In the genomic region with DNA sequence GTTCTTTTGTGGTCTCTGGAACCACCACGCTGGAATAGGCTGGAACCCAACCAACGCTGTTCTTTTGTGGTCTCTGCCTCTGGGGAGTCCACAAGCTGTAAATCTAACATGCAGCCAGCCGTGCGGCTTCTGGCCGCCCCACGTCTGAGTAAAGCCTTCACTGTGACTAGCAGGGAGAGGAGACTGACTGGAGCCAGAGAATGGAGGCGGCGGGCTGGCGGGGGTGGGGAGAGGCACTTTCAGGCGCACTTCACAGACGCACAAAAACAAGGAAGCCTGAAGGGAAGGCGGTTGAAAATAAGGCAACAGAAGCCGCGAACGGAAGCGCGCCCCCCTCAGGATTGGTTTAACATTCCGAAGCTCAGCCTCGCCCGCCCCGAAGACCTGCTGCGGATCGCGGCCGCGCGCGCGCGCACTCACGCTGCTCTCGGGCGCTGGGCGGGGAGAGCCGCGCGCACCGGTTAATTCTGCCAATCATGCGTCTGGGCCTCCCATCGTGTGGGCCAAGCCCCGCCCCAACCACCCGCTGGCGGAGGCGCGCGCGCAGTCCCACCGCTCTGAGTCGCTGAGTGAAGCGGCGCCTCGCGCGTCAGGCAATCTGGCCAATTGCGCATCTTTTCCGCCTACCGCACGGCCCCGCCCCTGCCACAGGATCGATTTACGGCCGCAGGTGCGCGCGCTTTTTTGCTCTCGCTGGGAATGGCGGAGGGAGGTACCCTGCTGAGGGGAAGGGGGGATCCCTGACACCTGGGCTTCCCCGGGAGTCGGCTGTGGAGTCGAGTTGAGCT, we compare ENCODE assay signal across 8 cellular contexts. TPM values are rescaled to one million over a fixed set of nuclear protein-coding genes. Genes with fewer than 3 reads are reported as not detected.
DNase-seq lines count a peak whose midpoint lies in the region; ATAC-seq, FAIRE-seq and TF ChIP-seq lines count a peak whose summit lies in the region.

A gene with protein sequence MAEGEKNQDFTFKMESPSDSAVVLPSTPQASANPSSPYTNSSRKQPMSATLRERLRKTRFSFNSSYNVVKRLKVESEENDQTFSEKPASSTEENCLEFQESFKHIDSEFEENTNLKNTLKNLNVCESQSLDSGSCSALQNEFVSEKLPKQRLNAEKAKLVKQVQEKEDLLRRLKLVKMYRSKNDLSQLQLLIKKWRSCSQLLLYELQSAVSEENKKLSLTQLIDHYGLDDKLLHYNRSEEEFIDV (plus strand): TSS at position 687 of the 788 bp plus-strand sequence. CDS start 13 bp downstream, at position 700.

- peak within 1 kb of the TSS; percentile 82 for H3K4me2 ChIP-seq in fibroblast of lung (ENCODE audit: extremely low read depth, insufficient read depth, low read length)

- TF ChIP-seq CTCF in RWPE2 (IDR thresholded peaks at IDR 0.05; ENCODE audit: poor library complexity, severe bottlenecking) (peak; percentile 83), fibroblast of lung (conservative IDR thresholded peaks at IDR 0.05 in 1 of 2, IDR thresholded peaks at IDR 0.05 in 1 of 2; ENCODE audit: low read depth in 1 of 2, low read length in 2 of 2) (peak; percentile 32 to 44)

- peak; percentile 72 for FAIRE-seq in H54 (lab: Jason Lieb, UNC)

- ATAC-seq in RWPE2 (ENCODE audit: low read depth), result peak; percentile 67
- ATAC-seq in naive thymus-derived CD8-positive, alpha-beta T cell, result peak; percentile 82 to 84

- H3K9ac ChIP-seq in ES-I3 (ENCODE audit: low read depth, low read length) (peak within 1 kb of the TSS; percentile 92), fibroblast of lung (ENCODE audit: insufficient read depth, low read length) (peak within 1 kb of the TSS; percentile 85)

- POLR2A ChIA-PET in naive thymus-derived CD8-positive, alpha-beta T cell (lab: Charles Lee), result interaction anchor here (0.5 to 3.1 kb wide), 31 partner anchors 8 to 723 kb away, joined by 3 to 19 read pairs (median 4); a partner anchor contains a TSS

- no peaks in the 10 kb centered on the region for H3K79me2 ChIP-seq in fibroblast of lung (ENCODE audit: control insufficient read depth, insufficient read depth, low read length)

- peak; percentile 63 for DNase-seq in H54 (ENCODE audit: insufficient read length, low spot score)
- peak; percentile 98 for DNase-seq in LoVo (ENCODE audit: low spot score)
- peak; percentile 98 for DNase-seq in RWPE2 (ENCODE audit: low spot score)
- peak; percentile 99 for DNase-seq in activated T-helper 2 cell treated with anti-CD3 and anti-CD28 coated beads, Interferon-gamma antibody, Interleukin-2, Interleukin-4, amounts not matched to agents 10 μg/mL and 5 μg/mL and 100 μg/mL, durations not matched to agents 14 hours and 24 hours and 36 hours (ENCODE audit: low spot score)
- peak; percentile 98 to 99 for DNase-seq in fibroblast of lung (ENCODE audit: low read depth in 2 of 2)
- peak; percentile 94 to 100 (median 99) for DNase-seq in naive thymus-derived CD8-positive, alpha-beta T cell
- peak; percentile 97 to 100 (median 99) for DNase-seq in stimulated activated naive CD4-positive, alpha-beta T cell (lab: John Stamatoyannopoulos, UW)

- H3K4me1 ChIP-seq in ES-I3 (ENCODE audit: insufficient read depth, low read length) (peaks cover 14% of the 10 kb centered on the region), RWPE2 (ENCODE audit: insufficient read depth, poor library complexity, severe bottlenecking) (peaks cover 51% of the 10 kb centered on the region), fibroblast of lung (ENCODE audit: control insufficient read depth, extremely low read depth, insufficient read depth, low read length) (peaks cover 5% of the 10 kb centered on the region)

- H3K27ac Mint-ChIP-seq in activated T-helper 2 cell treated with anti-CD3 and anti-CD28 coated beads, Interferon-gamma antibody, Interleukin-2, Interleukin-4, amounts not matched to agents 10 μg/mL and 5 μg/mL and 100 μg/mL, durations not matched to agents 14 hours and 24 hours and 36 hours, result peak within 1 kb of the TSS; percentile 99
- peak within 1 kb of the TSS; percentile 96 to 100 (median 99) for H3K27ac Mint-ChIP-seq in naive thymus-derived CD8-positive, alpha-beta T cell

- intact Hi-C loops in activated T-helper 2 cell treated with anti-CD3 and anti-CD28 coated beads, Interferon-gamma antibody, Interleukin-2, Interleukin-4, amounts not matched to agents 10 μg/mL and 5 μg/mL and 100 μg/mL, durations not matched to agents 14 hours and 24 hours and 36 hours (cut with micrococcal nuclease), result loop anchor here (1.0 to 5.0 kb wide), 9 partner anchors 11 to 364 kb away; a partner anchor contains a TSS

- no peaks in the 10 kb centered on the region for H3K27me3 ChIP-seq in RWPE2 (ENCODE audit: insufficient read depth, poor library complexity, severe bottlenecking)
- no peaks in the 10 kb centered on the region for H3K27me3 ChIP-seq in fibroblast of lung (ENCODE audit: control insufficient read depth, insufficient read depth, low read length)

- peaks cover 26% of the 10 kb centered on the region for H3K36me3 Mint-ChIP-seq in activated T-helper 2 cell treated with anti-CD3 and anti-CD28 coated beads, Interferon-gamma antibody, Interleukin-2, Interleukin-4, amounts not matched to agents 10 μg/mL and 5 μg/mL and 100 μg/mL, durations not matched to agents 14 hours and 24 hours and 36 hours (ENCODE audit: low read depth)
- peaks cover 0 to 20% (median 4%) of the 10 kb centered on the region in 3 donors for H3K36me3 Mint-ChIP-seq in naive thymus-derived CD8-positive, alpha-beta T cell

- H3K9me3 Mint-ChIP-seq in activated T-helper 2 cell treated with anti-CD3 and anti-CD28 coated beads, Interferon-gamma antibody, Interleukin-2, Interleukin-4, amounts not matched to agents 10 μg/mL and 5 μg/mL and 100 μg/mL, durations not matched to agents 14 hours and 24 hours and 36 hours, result no peaks in the 10 kb centered on the region
- no peaks in the 10 kb centered on the region for H3K9me3 Mint-ChIP-seq in naive thymus-derived CD8-positive, alpha-beta T cell

- H3K4me1 Mint-ChIP-seq in activated T-helper 2 cell treated with anti-CD3 and anti-CD28 coated beads, Interferon-gamma antibody, Interleukin-2, Interleukin-4, amounts not matched to agents 10 μg/mL and 5 μg/mL and 100 μg/mL, durations not matched to agents 14 hours and 24 hours and 36 hours (ENCODE audit: low read depth), result peaks cover 39% of the 10 kb centered on the region
- peaks cover 9 to 28% (median 23%) of the 10 kb centered on the region in 4 donors for H3K4me1 Mint-ChIP-seq in naive thymus-derived CD8-positive, alpha-beta T cell

- peak; percentile 79 for TF ChIP-seq POLR2A in H54 (IDR thresholded peaks at IDR 0.05; ENCODE audit: low read depth, low read length)

- H4K20me1 ChIP-seq in fibroblast of lung (ENCODE audit: control insufficient read depth, extremely low read depth, insufficient read depth, low read length), result no peaks in the 10 kb centered on the region

- H3K27ac ChIP-seq in RWPE2 (ENCODE audit: poor library complexity, severe bottlenecking) (peak within 1 kb of the TSS; percentile 99), fibroblast of lung (ENCODE audit: insufficient read depth, low read length) (peak within 1 kb of the TSS; percentile 97)

- H3K27me3 Mint-ChIP-seq in activated T-helper 2 cell treated with anti-CD3 and anti-CD28 coated beads, Interferon-gamma antibody, Interleukin-2, Interleukin-4, amounts not matched to agents 10 μg/mL and 5 μg/mL and 100 μg/mL, durations not matched to agents 14 hours and 24 hours and 36 hours (ENCODE audit: low read depth), result peaks cover 11% of the 10 kb centered on the region
- H3K27me3 Mint-ChIP-seq in naive thymus-derived CD8-positive, alpha-beta T cell, result no peaks in the 10 kb centered on the region

- peak within 1 kb of the TSS; percentile 77 for H2AFZ ChIP-seq in fibroblast of lung (ENCODE audit: low read length)

- H3K4me3 Mint-ChIP-seq in activated T-helper 2 cell treated with anti-CD3 and anti-CD28 coated beads, Interferon-gamma antibody, Interleukin-2, Interleukin-4, amounts not matched to agents 10 μg/mL and 5 μg/mL and 100 μg/mL, durations not matched to agents 14 hours and 24 hours and 36 hours (ENCODE audit: low read depth), result peak within 1 kb of the TSS; percentile 90
- H3K4me3 Mint-ChIP-seq in naive thymus-derived CD8-positive, alpha-beta T cell, result peak within 1 kb of the TSS; percentile 91 to 99 (median 94)

- H3K4me3 ChIP-seq in RWPE2 (ENCODE audit: severe bottlenecking), result peak within 1 kb of the TSS; percentile 56
- peak within 1 kb of the TSS; percentile 71 to 88 (median 82) for H3K4me3 ChIP-seq in fibroblast of lung (replicated peaks in 1 of 4; ENCODE audit: control extremely low read depth in 1 of 4, insufficient read depth in 1 of 4, low read depth in 3 of 4, low read length in 4 of 4)

- H3K36me3 ChIP-seq in ES-I3 (ENCODE audit: insufficient read depth, low read length) (no peaks in the 10 kb centered on the region), RWPE2 (ENCODE audit: low read depth) (peaks cover 32% of the 10 kb centered on the region), fibroblast of lung (ENCODE audit: control insufficient read depth, insufficient read depth, low read length) (no peaks in the 10 kb centered on the region)

- no peaks in the 10 kb centered on the region for H3K9me3 ChIP-seq in ES-I3 (ENCODE audit: control insufficient read depth, insufficient read depth, low read length)
- H3K9me3 ChIP-seq in RWPE2 (ENCODE audit: severe bottlenecking), result no peaks in the 10 kb centered on the region
- H3K9me3 ChIP-seq in fibroblast of lung (ENCODE audit: control insufficient read depth, insufficient read depth, low read depth, low read length), result no peaks in the 10 kb centered on the region

RNA-seq across cellular contexts. Expression of the gene that starts here (rescaled TPM):
- 11.7 and 12.0 TPM in 2 replicates for total RNA-seq in activated T-helper 2 cell treated with anti-CD3 and anti-CD28 coated beads, Interferon-gamma antibody, Interleukin-2, Interleukin-4, amounts not matched to agents 10 μg/mL and 5 μg/mL and 100 μg/mL, durations not matched to agents 14 hours and 24 hours and 36 hours
- 5.4 and 6.2 TPM in 2 replicates for total RNA-seq in fibroblast of lung
- 5.2 and 6.9 TPM in 2 replicates for polyA plus RNA-seq in fibroblast of lung
- polyA plus RNA-seq in fibroblast of lung (2012), result 3.8 and 4.4 TPM in 2 replicates
- 0.55 and 1.2 TPM in 2 replicates for polyA minus RNA-seq in fibroblast of lung (ENCODE audit: low replicate concordance)
- 10 to 100 TPM; 15.5 to 17.3 TPM for total RNA-seq in naive thymus-derived CD8-positive, alpha-beta T cell
- 10 to 100 TPM; 12.9 to 18.2 (median 14.4) TPM for polyA plus RNA-seq in naive thymus-derived CD8-positive, alpha-beta T cell

Comparison
In these comparisons a context has a peak if more than half of its experiments do, and no peak if none do; other contexts are left out.
1. Peak in every context shown above with its lines: DNase-seq, ATAC-seq, H3K4me3 ChIP-seq and H3K27ac ChIP-seq.